ENCODE assay signal across 23 cellular contexts in genomic region chr21:44893278-44893556, GRCh38. TPM values are rescaled to one million over a fixed set of nuclear protein-coding genes. Genes with fewer than 3 reads are reported as not detected.
DNase-seq lines count a peak whose midpoint lies in the region; ATAC-seq and TF ChIP-seq lines count a peak whose summit lies in the region.
"Had no signal": no experiment of that assay in that cellular context is flagged by ENCODE, and none has a peak within 500 bp of the region (broad histone marks: within the 10 kb centered on the region; RNA-seq: fewer than 3 reads in every experiment).

No MANE protein-coding gene starts in this region.

- peaks cover 6% of the 10 kb centered on the region for H3K4me1 Mint-ChIP-seq in activated CD4-positive, alpha-beta T cell treated with anti-CD3 and anti-CD28 coated beads, Interleukin-2, amount 10 ng/mL, durations not matched to agents 24 days and 14 days
- peaks cover 14% of the 10 kb centered on the region for H3K4me1 Mint-ChIP-seq in central memory CD8-positive, alpha-beta T cell
- H3K4me1 Mint-ChIP-seq: endodermal cell, mesothelial cell of epicardium, nephron had no signal

- no peak for TF ChIP-seq POLR2A in thyroid gland (IDR thresholded peaks at IDR 0.05)

- H3K36me3 ChIP-seq in DND-41 (ENCODE audit: insufficient read depth, low read length) (peaks cover 62% of the 10 kb centered on the region), neutrophil (peaks cover 99% of the 10 kb centered on the region), thyroid gland (no peaks in the 10 kb centered on the region)
- H3K36me3 ChIP-seq: breast epithelium, colonic mucosa, esophagus muscularis mucosa, tibial nerve had no signal

- no peaks in the 10 kb centered on the region for H3K27me3 Mint-ChIP-seq in activated CD4-positive, alpha-beta T cell treated with anti-CD3 and anti-CD28 coated beads, Interleukin-2, amount 10 ng/mL, durations not matched to agents 24 days and 14 days
- no peaks in the 10 kb centered on the region for H3K27me3 Mint-ChIP-seq in central memory CD8-positive, alpha-beta T cell

- H3K27me3 ChIP-seq in DND-41 (ENCODE audit: insufficient read depth, low read length, poor library complexity) = no peaks in the 10 kb centered on the region
- no peaks in the 10 kb centered on the region for H3K27me3 ChIP-seq in neutrophil
- no peaks in the 10 kb centered on the region for H3K27me3 ChIP-seq in thyroid gland
- H3K27me3 ChIP-seq: colonic mucosa, hepatocyte, left lung had no signal

- whole genome bisulfite sequencing in thyroid gland, 2 donors = 84 to 86% methylated on average over 7 of the region's 7 CpGs

- intact Hi-C loops in activated CD4-positive, alpha-beta T cell treated with anti-CD3 and anti-CD28 coated beads, Interleukin-2, amount 10 ng/mL, durations not matched to agents 24 days and 14 days (cut with micrococcal nuclease) = loop anchor here (2.0 kb wide), 1 partner anchor 18 kb away; no protein-coding TSS in a partner anchor
- intact Hi-C loops in thyroid gland (cut with DNase I) = no loop called here

- no peak overlapping the region for H3K9ac ChIP-seq in DND-41 (ENCODE audit: low read depth, low read length)
- H3K9ac ChIP-seq: parathyroid adenoma had no signal

- no peak overlapping the region for H3K4me3 Mint-ChIP-seq in activated CD4-positive, alpha-beta T cell treated with anti-CD3 and anti-CD28 coated beads, Interleukin-2, amount 10 ng/mL, durations not matched to agents 24 days and 14 days
- H3K4me3 Mint-ChIP-seq in central memory CD8-positive, alpha-beta T cell = no peak overlapping the region
- H3K4me3 Mint-ChIP-seq: endodermal cell, H9, mesothelial cell of epicardium, nephron had no signal

- H4K20me1 ChIP-seq in DND-41 (ENCODE audit: insufficient read depth, low read length) = peaks cover 15% of the 10 kb centered on the region

- no peak overlapping the region for H3K4me2 ChIP-seq in DND-41 (ENCODE audit: insufficient read depth, low read length)
- H3K4me2 ChIP-seq: hepatocyte had no signal

- no peaks in the 10 kb centered on the region for H3K9me3 ChIP-seq in DND-41 (ENCODE audit: insufficient read depth, low read length, severe bottlenecking)
- H3K9me3 ChIP-seq in neutrophil = no peaks in the 10 kb centered on the region
- no peaks in the 10 kb centered on the region for H3K9me3 ChIP-seq in thyroid gland
- H3K9me3 ChIP-seq: breast epithelium, Caco-2, colonic mucosa, esophagus muscularis mucosa, left lung, tibial nerve had no signal

- H3K4me3 ChIP-seq in DND-41 (ENCODE audit: low read depth in 1 of 2, low read length in 2 of 2) = no peak overlapping the region
- H3K4me3 ChIP-seq in neutrophil (ENCODE audit: low read depth in 1 of 2, low read length in 1 of 2) = no peak overlapping the region
- no peak overlapping the region for H3K4me3 ChIP-seq in thyroid gland (replicated peaks in 1 of 3)
- H3K4me3 ChIP-seq: breast epithelium, colonic mucosa, esophagus muscularis mucosa, hepatocyte, left lung, tibial nerve had no signal

- no peaks in the 10 kb centered on the region for H3K9me3 Mint-ChIP-seq in activated CD4-positive, alpha-beta T cell treated with anti-CD3 and anti-CD28 coated beads, Interleukin-2, amount 10 ng/mL, durations not matched to agents 24 days and 14 days
- no peaks in the 10 kb centered on the region for H3K9me3 Mint-ChIP-seq in central memory CD8-positive, alpha-beta T cell
- H3K9me3 Mint-ChIP-seq: endodermal cell, H9, mesothelial cell of epicardium, nephron had no signal

- H3K27ac ChIP-seq in DND-41 (ENCODE audit: low read length) = no peak overlapping the region
- peak overlapping the region; percentile 93 for H3K27ac ChIP-seq in neutrophil
- H3K27ac ChIP-seq in thyroid gland = no peak overlapping the region
- H3K27ac ChIP-seq: breast epithelium, colonic mucosa, esophagus muscularis mucosa, hepatocyte, left lung, parathyroid adenoma, tibial nerve, VCaP had no signal

- H3K36me3 Mint-ChIP-seq in activated CD4-positive, alpha-beta T cell treated with anti-CD3 and anti-CD28 coated beads, Interleukin-2, amount 10 ng/mL, durations not matched to agents 24 days and 14 days (ENCODE audit: low read depth) = peaks cover 32% of the 10 kb centered on the region
- peaks cover 55% of the 10 kb centered on the region for H3K36me3 Mint-ChIP-seq in central memory CD8-positive, alpha-beta T cell (ENCODE audit: insufficient read depth)
- H3K36me3 Mint-ChIP-seq: mesothelial cell of epicardium had no signal

- peak overlapping the region; percentile 54 for H3K27ac Mint-ChIP-seq in activated CD4-positive, alpha-beta T cell treated with anti-CD3 and anti-CD28 coated beads, Interleukin-2, amount 10 ng/mL, durations not matched to agents 24 days and 14 days
- peak overlapping the region; percentile 85 for H3K27ac Mint-ChIP-seq in central memory CD8-positive, alpha-beta T cell (ENCODE audit: low read depth)
- H3K27ac Mint-ChIP-seq: endodermal cell, mesothelial cell of epicardium, nephron had no signal

- H3K79me2 ChIP-seq in DND-41 (ENCODE audit: insufficient read depth, low read length) = no peaks in the 10 kb centered on the region
- H3K79me2 ChIP-seq: hepatocyte, parathyroid adenoma had no signal

- H3K4me1 ChIP-seq in DND-41 (ENCODE audit: insufficient read depth, low read length) (no peaks in the 10 kb centered on the region), neutrophil (ENCODE audit: control insufficient read depth in 1 of 2, insufficient read depth in 1 of 2, low read depth in 1 of 2, low read length in 1 of 2) (peaks cover 7 to 9% of the 10 kb centered on the region in 2 experiments), thyroid gland (no peaks in the 10 kb centered on the region)
- H3K4me1 ChIP-seq: breast epithelium, Caco-2, esophagus muscularis mucosa, parathyroid adenoma, tibial nerve had no signal

- TF ChIP-seq CTCF in DND-41 (IDR thresholded peaks at IDR 0.05; ENCODE audit: borderline replicate concordance, extremely low read depth, low read length, poor library complexity, severe bottlenecking) = no peak
- TF ChIP-seq CTCF in neutrophil (IDR thresholded peaks at IDR 0.05) = no peak
- TF ChIP-seq CTCF in thyroid gland (IDR thresholded peaks at IDR 0.05) = no peak

- no peak overlapping the region for H2AFZ ChIP-seq in DND-41 (ENCODE audit: low read depth, low read length)
- H2AFZ ChIP-seq: hepatocyte, parathyroid adenoma had no signal

- ATAC-seq in DND-41 (ENCODE audit: insufficient read depth, low read depth) = peak; percentile 15; the same call in 1 of the 3 replicates
- no peak for ATAC-seq in central memory CD8-positive, alpha-beta T cell (replicated peaks; ENCODE audit: extremely low read depth, poor library complexity, severe bottlenecking)

- no peak for DNase-seq in activated CD4-positive, alpha-beta T cell treated with anti-CD3 and anti-CD28 coated beads, Interleukin-2, amount 10 ng/mL, durations not matched to agents 24 days and 14 days
- DNase-seq in activated CD4-positive, alpha-beta T cell treated with anti-CD3 and anti-CD28 coated beads for 48 hours = no peak
- DNase-seq in DND-41 = no peak
- no peak for DNase-seq in central memory CD8-positive, alpha-beta T cell (ENCODE audit: low spot score in 2 of 2)
- DNase-seq in SW 1271 (lab: John Stamatoyannopoulos, UW) = no peak
- DNase-seq in Kasumi-1 (lab: John Stamatoyannopoulos, UW) = no peak
- no peak for DNase-seq in thyroid gland
- DNase-seq: NCI-H2227 treated with DMSO at 0.1 percent for 48 hours had no signal

RNA-seq across cellular contexts. Expression of gene PTTG1IP, which starts 19.7 kb away (rescaled TPM):
- 44.2 and 46.5 TPM in 2 replicates for total RNA-seq in activated CD4-positive, alpha-beta T cell treated with anti-CD3 and anti-CD28 coated beads, Interleukin-2, amount 10 ng/mL, durations not matched to agents 24 days and 14 days
- total RNA-seq in thyroid gland = 100 to 1,000 TPM; 256 to 374 (median 309) TPM

RNA-seq across cellular contexts. Expression of gene ITGB2, which starts 27.5 kb away (rescaled TPM):
- total RNA-seq in activated CD4-positive, alpha-beta T cell treated with anti-CD3 and anti-CD28 coated beads, Interleukin-2, amount 10 ng/mL, durations not matched to agents 24 days and 14 days = 265 and 266 TPM in 2 replicates
- total RNA-seq in thyroid gland = 10 to 100 TPM; 18.4 to 79.4 (median 27.5) TPM
- total RNA-seq: RPMI7951 had no signal

RNA-seq across cellular contexts. Expression of gene SLX9, which starts 46.6 kb away (rescaled TPM):
- total RNA-seq in activated CD4-positive, alpha-beta T cell treated with anti-CD3 and anti-CD28 coated beads, Interleukin-2, amount 10 ng/mL, durations not matched to agents 24 days and 14 days = 74.6 and 80.8 TPM in 2 replicates
- 10 to 100 TPM in 3 of 4 donors, 1 to 10 TPM in 1; 4.8 to 19.1 (median 11.2) TPM for total RNA-seq in thyroid gland
